ENCODE assay signal across 10 cellular contexts in genomic region chr1:33228935-33229487, GRCh38. TPM values are rescaled to one million over a fixed set of nuclear protein-coding genes. Genes with fewer than 3 reads are reported as not detected.
DNase-seq lines count a peak whose midpoint lies in the region; ATAC-seq and TF ChIP-seq lines count a peak whose summit lies in the region.
"Had no signal": no experiment of that assay in that cellular context is flagged by ENCODE, and none has a peak within 500 bp of the region (broad histone marks: within the 10 kb centered on the region; RNA-seq: fewer than 3 reads in every experiment).

No MANE protein-coding gene starts in this region.

- no peak overlapping the region; the same call in 1 of the 2 replicates for H2BK20ac ChIP-seq in IMR-90 (ENCODE audit: low read depth, low read length)

- no peak overlapping the region for H3K4me3 ChIP-seq in IMR-90 (ENCODE audit: insufficient read depth, low read depth, low read length)
- no peak overlapping the region for H3K4me3 ChIP-seq in astrocyte of the spinal cord (ENCODE audit: low read depth, low read length)
- H3K4me3 ChIP-seq: vagina had no signal

- no peaks in the 10 kb centered on the region for H3K9me1 ChIP-seq in IMR-90 (ENCODE audit: insufficient read depth, low read length)

- peaks cover 11% of the 10 kb centered on the region for H3K27me3 Mint-ChIP-seq in activated T-cell treated with anti-CD3 and anti-CD28 coated beads, Interleukin-2, amount 50 U/mL, for 72 hours (ENCODE audit: low read depth)

- no peak overlapping the region; the same call in 1 of the 2 replicates for H3K4me2 ChIP-seq in IMR-90 (ENCODE audit: low read depth, low read length)

- no peak overlapping the region for H2BK5ac ChIP-seq in IMR-90 (ENCODE audit: low read depth, low read length, poor library complexity, severe bottlenecking)

- no peaks in the 10 kb centered on the region for H3K36me3 ChIP-seq in IMR-90 (ENCODE audit: control insufficient read depth, insufficient read depth, low read length)
- H3K36me3 ChIP-seq: vagina had no signal

- no TSS peak for BruUV-seq in IMR-90 (replicated peaks; lab: Mats Ljungman, UMichigan)

- no peak for TF ChIP-seq POLR2A in IMR-90 (IDR thresholded peaks at IDR 0.05; ENCODE audit: low read depth, low read length)

- H3K9me3 Mint-ChIP-seq in activated T-cell treated with anti-CD3 and anti-CD28 coated beads, Interleukin-2, amount 50 U/mL, for 72 hours = peaks cover 6% of the 10 kb centered on the region in 2 donors

- no peak overlapping the region for H3K23ac ChIP-seq in IMR-90 (ENCODE audit: low read depth, low read length)

- TF ChIP-seq CTCF in IMR-90 (conservative IDR thresholded peaks at IDR 0.05; ENCODE audit: low read depth, low read length) (no peak), astrocyte of the spinal cord (IDR thresholded peaks at IDR 0.05; ENCODE audit: low read depth, low read length) (no peak)

- no peak overlapping the region for H2BK15ac ChIP-seq in IMR-90 (ENCODE audit: low read depth, low read length)

- WGBS in IMR-90 (ENCODE audit: extremely low coverage in 2 of 2, insufficient read length in 1 of 2), 2 experiments = no CpG with 5 or more reads among the region's 5 CpGs

- no peaks in the 10 kb centered on the region for H3K9me3 ChIP-seq in IMR-90 (ENCODE audit: control insufficient read depth, insufficient read depth, low read length)
- H3K9me3 ChIP-seq: vagina had no signal

- H3K18ac ChIP-seq in IMR-90 (ENCODE audit: low read depth, low read length) = no peak overlapping the region

- no peak overlapping the region for H4K8ac ChIP-seq in IMR-90 (ENCODE audit: low read depth in 2 of 2, low read length in 2 of 2)

- no peak overlapping the region; the same call in 1 of the 2 replicates for H3K4ac ChIP-seq in IMR-90 (ENCODE audit: low read depth, low read length)

- H3K27ac Mint-ChIP-seq in activated T-cell treated with anti-CD3 and anti-CD28 coated beads, Interleukin-2, amount 50 U/mL, for 72 hours = no peak overlapping the region

- H3K9ac ChIP-seq in IMR-90 (ENCODE audit: low read depth, low read length) = no peak overlapping the region

- H3K79me1 ChIP-seq in IMR-90 (ENCODE audit: low read depth in 1 of 2, low read length in 2 of 2) = no peaks in the 10 kb centered on the region

- dilution Hi-C loops in IMR-90 (cut with HindIII; ENCODE audit: low sequenced_read_pairs, unreplicated experiment) = no loop called here

- no peak overlapping the region for H4K91ac ChIP-seq in IMR-90 (ENCODE audit: insufficient read depth, low read depth, low read length)

- no peak overlapping the region for H2AK5ac ChIP-seq in IMR-90 (ENCODE audit: low read depth, low read length)

- POLR2A ChIA-PET in IMR-90 (lab: Charles Lee; ENCODE audit: unreplicated experiment) = no interaction called here

- DNase-seq in IMR-90 (peak; percentile 92), astrocyte of the spinal cord (ENCODE audit: low read depth, low spot score) (peak; percentile 77), hepatic stellate cell (ENCODE audit: low spot score) (peak; percentile 69), superior temporal gyrus (ENCODE audit: extremely low spot score) (peak; percentile 62), SKM-1 (lab: John Stamatoyannopoulos, UW; ENCODE audit: unreplicated experiment) (no peak), SIG-M5 (lab: John Stamatoyannopoulos, UW) (no peak)
- DNase-seq in activated T-cell treated with anti-CD3 and anti-CD28 coated beads, Interleukin-2, amount 50 U/mL, for 72 hours = no peak
- DNase-seq: activated CD4-positive, alpha-beta T cell treated with anti-CD3 and anti-CD28 coated beads for 4 hours; central memory CD4-positive, alpha-beta T cell had no signal

- no peak overlapping the region for H2BK120ac ChIP-seq in IMR-90 (ENCODE audit: low read depth, low read length)

- CTCF ChIA-PET in IMR-90 (lab: Yijun Ruan, JAX) = interaction anchor here (0.5 to 0.6 kb wide), 2 partner anchors 327 to 1998 kb away, joined by 3 to 4 read pairs; no protein-coding TSS in a partner anchor

- H3K14ac ChIP-seq in IMR-90 (replicated peaks; ENCODE audit: low read depth, low read length) = no peak overlapping the region

- H3K56ac ChIP-seq in IMR-90 (ENCODE audit: extremely low read depth, insufficient read depth, low read length) = no peak overlapping the region

- peaks cover 4 to 5% of the 10 kb centered on the region in 2 donors for H3K36me3 Mint-ChIP-seq in activated T-cell treated with anti-CD3 and anti-CD28 coated beads, Interleukin-2, amount 50 U/mL, for 72 hours (ENCODE audit: insufficient read depth in 2 of 2)

- no peaks in the 10 kb centered on the region for H4K20me1 ChIP-seq in IMR-90 (ENCODE audit: insufficient read depth, low read length)

- no peak overlapping the region for H3K27ac ChIP-seq in IMR-90 (ENCODE audit: insufficient read depth, low read length)
- H3K27ac ChIP-seq: vagina had no signal

- in situ Hi-C loops in IMR-90 (cut with MboI; ENCODE audit: low sequenced_read_pairs) = no loop called here
- in situ Hi-C loops in astrocyte of the spinal cord (cut with HindIII; ENCODE audit: low sequenced_read_pairs) = no loop called here

- no peak overlapping the region for H3K4me3 Mint-ChIP-seq in activated T-cell treated with anti-CD3 and anti-CD28 coated beads, Interleukin-2, amount 50 U/mL, for 72 hours

- peaks cover 7% of the 10 kb centered on the region for H3K4me1 Mint-ChIP-seq in activated T-cell treated with anti-CD3 and anti-CD28 coated beads, Interleukin-2, amount 50 U/mL, for 72 hours (ENCODE audit: low read depth)

- H3K4me1 ChIP-seq in IMR-90 (ENCODE audit: control insufficient read depth, insufficient read depth, low read length) = peaks cover 4% of the 10 kb centered on the region

- peaks cover 2% of the 10 kb centered on the region; the same call in 1 of the 2 replicates for H3K27me3 ChIP-seq in IMR-90 (ENCODE audit: control insufficient read depth, insufficient read depth, low read length)
- H3K27me3 ChIP-seq: vagina had no signal

- no peak overlapping the region for H2AK9ac ChIP-seq in IMR-90 (replicated peaks; ENCODE audit: low read depth, low read length, poor library complexity)

- intact Hi-C loops in IMR-90 (cut with micrococcal nuclease) = no loop called here

- no peak for TF ChIP-seq RAD21 in IMR-90 (IDR thresholded peaks at IDR 0.05; ENCODE audit: low read length)

- H4K5ac ChIP-seq in IMR-90 (ENCODE audit: low read depth, low read length) = no peak overlapping the region

- H2AFZ ChIP-seq in IMR-90 (replicated peaks; ENCODE audit: low read length, poor library complexity) = no peak overlapping the region

- ATAC-seq in IMR-90 (ENCODE audit: low read depth) = peak; percentile 85
- ATAC-seq in activated T-cell treated with anti-CD3 and anti-CD28 coated beads, Interleukin-2, amount 50 U/mL, for 72 hours (replicated peaks in 1 of 2) = no peak

TF ChIP-seq in IMR-90, 13 proteins besides CTCF, POLR2A, EP300 and RAD21:
- TF ChIP-seq SMC3 (IDR thresholded peaks at IDR 0.05; ENCODE audit: low read depth, low read length) = no peak
- TF ChIP-seq CHD1 (IDR thresholded peaks at IDR 0.05; ENCODE audit: low read depth, low read length) = no peak
- peak; percentile 86 for TF ChIP-seq CEBPB (IDR thresholded peaks at IDR 0.05; ENCODE audit: low read depth, low read length)
TF ChIP-seq in IMR-90: peak in this region for 1.

RNA-seq across cellular contexts. Expression of gene ZNF362, which starts 27.3 kb away (rescaled TPM):
- total RNA-seq in IMR-90 (2012; rRNA removed) = 5.3 and 5.7 TPM in 2 replicates
- polyA plus RNA-seq in IMR-90 (2012; rRNA removed) = 12.9 and 14.2 TPM in 2 replicates
- 14.6 and 19.8 TPM in 2 replicates for polyA plus RNA-seq in IMR-90 (2012; cell fraction: cytosol; rRNA removed)
- polyA plus RNA-seq in IMR-90 (2012; cell fraction: nucleus; rRNA removed; ENCODE audit: low replicate concordance) = 21.2 and 50.4 TPM in 2 replicates
- total RNA-seq in activated T-cell treated with anti-CD3 and anti-CD28 coated beads, Interleukin-2, amount 50 U/mL, for 72 hours = 10 to 100 TPM; 16.9 to 23.9 TPM

RNA-seq across cellular contexts. Expression of gene TRIM62, which starts 47.2 kb away (rescaled TPM):
- 2.8 and 3.0 TPM in 2 replicates for total RNA-seq in IMR-90 (2012; rRNA removed)
- 11.1 and 12.8 TPM in 2 replicates for polyA plus RNA-seq in IMR-90 (2012; rRNA removed)
- polyA plus RNA-seq in IMR-90 (2012; cell fraction: cytosol; rRNA removed) = 4.8 and 18.3 TPM in 2 replicates
- polyA plus RNA-seq in IMR-90 (2012; cell fraction: nucleus; rRNA removed; ENCODE audit: low replicate concordance) = 25.0 and 36.8 TPM in 2 replicates
- total RNA-seq in activated T-cell treated with anti-CD3 and anti-CD28 coated beads, Interleukin-2, amount 50 U/mL, for 72 hours = 1 to 10 TPM; 4.1 to 8.1 TPM

Comparison
In these comparisons a context has a peak if more than half of its experiments do, and no peak if none do; other contexts are left out.
1. DNase-seq: peak in IMR-90 (single experiment), astrocyte of the spinal cord (single experiment), hepatic stellate cell (single experiment) and superior temporal gyrus (single experiment); none in SKM-1 (single experiment), SIG-M5 (single experiment) and activated T-cell treated with anti-CD3 and anti-CD28 coated beads, Interleukin-2, amount 50 U/mL, for 72 hours (0 of 2).